ENCODE assay signal across 14 cellular contexts in genomic region chr18:8656226-8656625, GRCh38. TPM values are rescaled to one million over a fixed set of nuclear protein-coding genes. Genes with fewer than 3 reads are reported as not detected.
DNase-seq lines count a peak whose midpoint lies in the region; ATAC-seq and TF ChIP-seq lines count a peak whose summit lies in the region.
"Had no signal": no experiment of that assay in that cellular context is flagged by ENCODE, and none has a peak within 500 bp of the region (broad histone marks: within the 10 kb centered on the region; RNA-seq: fewer than 3 reads in every experiment).

No MANE protein-coding gene starts in this region.

- H3K27me3 Mint-ChIP-seq in natural killer cell (ENCODE audit: low read depth in 2 of 2) = peaks cover 15 to 25% of the 10 kb centered on the region in 2 donors
- H3K27me3 Mint-ChIP-seq: IgD-negative memory B cell had no signal

- in situ Hi-C loops in GM23248 (cut with MboI) (loop anchor here (10.0 kb wide), 1 partner anchor 399 kb away; no protein-coding TSS in a partner anchor), mammary epithelial cell (cut with MboI; ENCODE audit: low sequenced_read_pairs in 2 of 2) (loop anchor here (10.0 to 25.0 kb wide), 2 partner anchors 329 to 856 kb away; no protein-coding TSS in a partner anchor)

- TF ChIP-seq CTCF in mammary epithelial cell (conservative IDR thresholded peaks at IDR 0.05 in 1 of 2, IDR thresholded peaks at IDR 0.05 in 1 of 2; ENCODE audit: extremely low read depth in 1 of 2, insufficient read depth in 1 of 2, low read depth in 1 of 2, low read length in 2 of 2) (no peak), heart left ventricle (IDR thresholded peaks at IDR 0.05) (no peak), natural killer cell (IDR thresholded peaks at IDR 0.05) (no peak)

- H3K27me3 ChIP-seq in BLaER1 (no peaks in the 10 kb centered on the region), GM23248 (replicated peaks; ENCODE audit: insufficient read depth) (no peaks in the 10 kb centered on the region), mammary epithelial cell (ENCODE audit: insufficient read depth, low read length) (no peaks in the 10 kb centered on the region), heart left ventricle (peaks cover 0 to 8% (median 0%) of the 10 kb centered on the region in 9 donors)

- no TSS peak for BruUV-seq in mammary epithelial cell (replicated peaks; lab: Mats Ljungman, UMichigan)

- H3K9me3 Mint-ChIP-seq in natural killer cell = no peaks in the 10 kb centered on the region
- H3K9me3 Mint-ChIP-seq: IgD-negative memory B cell had no signal

- no peak for TF ChIP-seq POLR2A in heart left ventricle (IDR thresholded peaks at IDR 0.05)

- H3K27ac Mint-ChIP-seq in natural killer cell = no peak overlapping the region

- DNase-seq in GM23248 (peak; percentile 39), mammary epithelial cell (no peak), myocyte (ENCODE audit: low read depth) (peak; percentile 32), NOMO-1 treated with dmso at 0.1 percent for 144 hours (lab: John Stamatoyannopoulos, UW; ENCODE audit: unreplicated experiment) (no peak), heart left ventricle (no peak), natural killer cell (no peak)
- DNase-seq: ACHN, DMS153, NCI-H1436, NCI-H2081 treated with DMSO at 0.1 percent for 48 hours, NCI-H510A treated with DMSO at 0.1 percent for 48 hours, PC-3 had no signal

- H3K4me2 ChIP-seq in BLaER1 (peak overlapping the region; percentile 10; the same call in 1 of the 2 replicates), GM23248 (ENCODE audit: unreplicated experiment) (no peak overlapping the region), mammary epithelial cell (ENCODE audit: insufficient read depth, low read depth, low read length) (no peak overlapping the region)

- H3K9me2 ChIP-seq in GM23248 (ENCODE audit: insufficient read depth) = no peaks in the 10 kb centered on the region

- no peaks in the 10 kb centered on the region for H3F3A ChIP-seq in GM23248 (ENCODE audit: insufficient read depth)

- ATAC-seq in heart left ventricle = no peak
- no peak for ATAC-seq in natural killer cell
- ATAC-seq: PC-3 had no signal

- WGBS in GM23248 (ENCODE audit: low coverage in 1 of 2, low lambda C conversion rate in 2 of 2, missing lambda C conversion rate in 2 of 2), 2 experiments = 43 to 51% methylated on average over 7 of the region's 7 CpGs
- WGBS in mammary epithelial cell (ENCODE audit: low coverage, missing lambda C conversion rate) = 63% methylated on average over 6 of the region's 7 CpGs
- 69 to 81% (median 72%) methylated on average over 7 of the region's 7 CpGs for WGBS in heart left ventricle, 4 donors

- H3K4me3 Mint-ChIP-seq in natural killer cell = no peak overlapping the region
- H3K4me3 Mint-ChIP-seq: IgD-negative memory B cell had no signal

- H4K20me1 ChIP-seq in BLaER1 (no peaks in the 10 kb centered on the region), GM23248 (ENCODE audit: insufficient read depth) (no peaks in the 10 kb centered on the region), mammary epithelial cell (ENCODE audit: insufficient read depth, low read length) (no peaks in the 10 kb centered on the region)

- H3K27ac ChIP-seq in BLaER1 (no peak overlapping the region), GM23248 (no peak overlapping the region), mammary epithelial cell (ENCODE audit: insufficient read depth, low read depth, low read length) (no peak overlapping the region), heart left ventricle (no peak overlapping the region)

- no peaks in the 10 kb centered on the region for H3K4me1 Mint-ChIP-seq in natural killer cell
- H3K4me1 Mint-ChIP-seq: IgD-negative memory B cell had no signal

- H3K36me3 ChIP-seq in BLaER1 (no peaks in the 10 kb centered on the region), GM23248 (ENCODE audit: low read depth) (no peaks in the 10 kb centered on the region), mammary epithelial cell (ENCODE audit: insufficient read depth, low read length) (no peaks in the 10 kb centered on the region), heart left ventricle (no peaks in the 10 kb centered on the region)

- dilution Hi-C loops in mammary epithelial cell (cut with HindIII; ENCODE audit: low sequenced_read_pairs) = no loop called here

- no peak overlapping the region for H3K4me3 ChIP-seq in BLaER1
- no peak overlapping the region for H3K4me3 ChIP-seq in GM23248
- H3K4me3 ChIP-seq in mammary epithelial cell (replicated peaks in 1 of 3; ENCODE audit: insufficient read depth in 1 of 3, low read depth in 2 of 3, low read length in 3 of 3) = no peak overlapping the region
- no peak overlapping the region for H3K4me3 ChIP-seq in heart left ventricle

- H3K36me3 Mint-ChIP-seq in natural killer cell = no peaks in the 10 kb centered on the region
- H3K36me3 Mint-ChIP-seq: IgD-negative memory B cell had no signal

- intact Hi-C loops in mammary epithelial cell (cut with micrococcal nuclease) (no loop called here), heart left ventricle (cut with DNase I) (loop anchor here in 8 of 10 donors (5.0 to 10.0 kb wide), 3 partner anchors 329 to 399 kb away; no protein-coding TSS in a partner anchor), natural killer cell (cut with micrococcal nuclease) (no loop called here)

- H3K79me2 ChIP-seq in GM23248 (ENCODE audit: insufficient read depth) (no peaks in the 10 kb centered on the region), mammary epithelial cell (ENCODE audit: insufficient read depth, low read length) (no peaks in the 10 kb centered on the region)

- H3K4me1 ChIP-seq in BLaER1 (peaks cover 30% of the 10 kb centered on the region), GM23248 (ENCODE audit: insufficient read depth) (no peaks in the 10 kb centered on the region; the same call in 1 of the 2 replicates), mammary epithelial cell (ENCODE audit: insufficient read depth, low read length) (peaks cover 11% of the 10 kb centered on the region), heart left ventricle (peaks cover 0 to 6% (median 0%) of the 10 kb centered on the region in 12 donors)

- H3K9ac ChIP-seq in BLaER1 = no peak overlapping the region
- H3K9ac ChIP-seq in GM23248 = no peak overlapping the region
- no peak overlapping the region for H3K9ac ChIP-seq in mammary epithelial cell (ENCODE audit: insufficient read depth, low read length)

- CTCF ChIA-PET in mammary epithelial cell (lab: Charles Lee; ENCODE audit: low non-redundant PET) = no interaction called here

- H2AFZ ChIP-seq in GM23248 (0 out of 2 replicates have a peak overlapping the region, but pooled peaks have one; percentile 23), mammary epithelial cell (ENCODE audit: low read depth, low read length) (peak overlapping the region; percentile 23)

- H3K9me3 ChIP-seq in BLaER1 = no peaks in the 10 kb centered on the region
- no peaks in the 10 kb centered on the region for H3K9me3 ChIP-seq in GM23248 (ENCODE audit: low read depth)
- no peaks in the 10 kb centered on the region for H3K9me3 ChIP-seq in mammary epithelial cell (replicated peaks; ENCODE audit: insufficient read depth, low read length)
- no peaks in the 10 kb centered on the region for H3K9me3 ChIP-seq in heart left ventricle

RNA-seq across cellular contexts. Expression of gene RAB12, which starts 47.0 kb away (rescaled TPM):
- 61.6 and 73.8 TPM in 2 replicates for total RNA-seq in GM23248 (2014; rRNA removed; shearing (Covaris generic))
- 4.1 and 4.4 TPM in 2 replicates for polyA plus RNA-seq in GM23248 (2016; fragmentation: Nextera tagmentation; extraction: Ambion mirVana)
- 10 to 100 TPM; 36.1 to 47.8 TPM for total RNA-seq in mammary epithelial cell
- 10.3 TPM for polyA plus RNA-seq in mammary epithelial cell
- 20.0 TPM for polyA minus RNA-seq in mammary epithelial cell
- total RNA-seq in myocyte = 97.9 and 98.4 TPM in 2 replicates
- polyA plus RNA-seq in myocyte (2012) = 46.1 TPM
- 100 to 1,000 TPM in 5 of 9 donors, 10 to 100 TPM in 4; 66.5 to 123 (median 100) TPM for total RNA-seq in heart left ventricle
- polyA plus RNA-seq in heart left ventricle = 10 to 100 TPM; 51.5 to 62.9 TPM
- 10 to 100 TPM; 21.3 to 27.5 (median 21.8) TPM for total RNA-seq in natural killer cell

RNA-seq across cellular contexts. Expression of gene MTCL1, which starts 49.1 kb away (rescaled TPM):
- 34.4 and 36.9 TPM in 2 replicates for total RNA-seq in GM23248 (2014; rRNA removed; shearing (Covaris generic))
- polyA plus RNA-seq in GM23248 (2016; fragmentation: Nextera tagmentation; extraction: Ambion mirVana) = 7.8 and 10.3 TPM in 2 replicates
- 10 to 100 TPM; 14.2 to 33.5 TPM for total RNA-seq in mammary epithelial cell
- 10.3 TPM for polyA plus RNA-seq in mammary epithelial cell
- polyA minus RNA-seq in mammary epithelial cell = 100 TPM
- total RNA-seq in myocyte = 65.7 and 66.9 TPM in 2 replicates
- 16.8 TPM for polyA plus RNA-seq in myocyte (2012)
- total RNA-seq in heart left ventricle = 10 to 100 TPM in 4 of 9 donors, 1 to 10 TPM in 5; 4.7 to 17.7 (median 9.7) TPM
- polyA plus RNA-seq in heart left ventricle = 1 to 10 TPM; 5.3 to 9.5 TPM
- 1 to 10 TPM in 1 of 3 donors, under 1 TPM in 2; 0.38 to 1.5 (median 0.43) TPM for total RNA-seq in natural killer cell

Comparison
In these comparisons a context has a peak if more than half of its experiments do, and no peak if none do; other contexts are left out.
1. DNase-seq: peak in GM23248 (single experiment) and myocyte (single experiment); none in mammary epithelial cell (single experiment), NOMO-1 treated with dmso at 0.1 percent for 144 hours (single experiment), heart left ventricle (0 of 5) and natural killer cell (single experiment).
2. intact Hi-C loops: an anchor here in heart left ventricle (5.0 to 10.0 kb wide); none called in mammary epithelial cell and natural killer cell.